8 cellular contexts compared by ENCODE assay signal in the genomic region with DNA sequence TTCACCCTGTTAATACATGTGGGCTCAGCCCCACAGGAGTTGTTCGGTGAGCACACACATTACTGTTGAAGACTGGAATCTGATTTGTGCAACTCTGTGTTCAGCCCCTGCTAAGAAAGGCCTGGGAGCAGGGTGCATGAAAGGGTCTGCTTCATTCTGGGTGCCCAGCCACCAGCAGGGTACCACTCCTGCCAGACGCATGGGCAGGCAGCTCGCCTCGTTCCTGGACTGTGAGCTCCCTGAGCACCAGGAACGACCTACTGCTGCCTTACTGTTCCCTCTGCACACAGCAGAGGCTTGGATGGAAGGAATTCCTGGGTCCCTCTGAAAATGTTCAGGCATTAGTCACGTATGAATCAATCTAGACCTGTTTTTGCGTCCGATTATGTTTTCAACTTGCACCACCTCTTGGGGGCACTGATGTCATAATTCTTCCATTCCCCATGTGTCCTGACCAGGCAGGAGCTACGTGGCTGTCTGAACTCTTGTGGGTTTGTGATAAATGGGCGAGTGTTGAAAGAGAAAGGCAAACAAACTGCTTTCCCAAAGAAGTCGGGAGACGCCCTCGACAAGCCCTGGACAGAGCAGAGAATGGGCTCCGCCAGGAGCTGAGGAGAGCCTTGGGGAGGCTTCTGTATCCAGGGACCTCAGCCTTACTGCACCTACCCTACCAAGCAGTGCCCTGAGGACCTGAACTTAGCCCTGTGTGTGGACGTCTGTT.
A peak's percentile ranks its signal among the peaks of the same experiment; 100 is the strongest.
DNase-seq lines count a peak whose midpoint lies in the region; ATAC-seq and TF ChIP-seq lines count a peak whose summit lies in the region.

No MANE protein-coding gene starts in this region.

- H3K4me3 ChIP-seq in GM23338 (no peak overlapping the region), hepatocyte (no peak overlapping the region), thyroid gland (replicated peaks in 1 of 3) (no peak overlapping the region)

- H3K36me3 Mint-ChIP-seq in GM23338 (ENCODE audit: low read depth) (no peaks in the 10 kb centered on the region), T-cell (no peaks in the 10 kb centered on the region)

- H3K4me1 Mint-ChIP-seq in GM23338 (peaks cover 29% of the 10 kb centered on the region), T-cell (peaks cover 19 to 35% (median 29%) of the 10 kb centered on the region in 3 donors)

- no peaks in the 10 kb centered on the region for H3K9me3 ChIP-seq in hepatocyte (ENCODE audit: low read depth)
- H3K9me3 ChIP-seq in thyroid gland = no peaks in the 10 kb centered on the region

- no peak for TF ChIP-seq POLR2A in thyroid gland (IDR thresholded peaks at IDR 0.05)

- H3F3A ChIP-seq in GM23338 (replicated peaks; ENCODE audit: low read depth) = no peaks in the 10 kb centered on the region

- DNase-seq in CD1c-positive myeloid dendritic cell (ENCODE audit: extremely low spot score) (peak; percentile 36), GM23338 (ENCODE audit: low spot score) (no peak), T-cell (no peak), hepatocyte (ENCODE audit: low spot score) (peak; percentile 76), thyroid gland (no peak), NCI-H82 (lab: John Stamatoyannopoulos, UW) (no peak), NCI-H2196 (lab: John Stamatoyannopoulos, UW; ENCODE audit: unreplicated experiment) (no peak), DMS 273 treated with DMSO at 0.1 percent for 48 hours (lab: John Stamatoyannopoulos, UW) (no peak)

- peaks cover 4% of the 10 kb centered on the region for H3K4me1 ChIP-seq in GM23338 (ENCODE audit: insufficient read depth)
- peaks cover 14% of the 10 kb centered on the region for H3K4me1 ChIP-seq in hepatocyte (ENCODE audit: insufficient read depth)
- peaks cover 9 to 11% of the 10 kb centered on the region in 2 donors for H3K4me1 ChIP-seq in thyroid gland

- peak in 1 of 2 experiments; percentile 15; a peak in 1 of 4 replicates for TF ChIP-seq CTCF in GM23338 (conservative IDR thresholded peaks at IDR 0.05; ENCODE audit: low read depth in 2 of 2)
- TF ChIP-seq CTCF in hepatocyte (IDR thresholded peaks at IDR 0.05; ENCODE audit: poor library complexity) = peak; percentile 26
- TF ChIP-seq CTCF in thyroid gland (IDR thresholded peaks at IDR 0.05) = no peak

- H3K9me3 Mint-ChIP-seq in GM23338 = no peaks in the 10 kb centered on the region
- peaks cover 0 to 4% (median 0%) of the 10 kb centered on the region in 3 donors for H3K9me3 Mint-ChIP-seq in T-cell

- peak overlapping the region; percentile 76; the same call in 1 of the 2 replicates for H2AFZ ChIP-seq in GM23338
- no peak overlapping the region for H2AFZ ChIP-seq in hepatocyte

- intact Hi-C loops in thyroid gland (cut with DNase I) = no loop called here

- H3K4me2 ChIP-seq in GM23338 = no peak overlapping the region
- H3K4me2 ChIP-seq in hepatocyte = peak overlapping the region; percentile 45

- H3K27me3 Mint-ChIP-seq in GM23338 (ENCODE audit: insufficient read depth, low read depth, poor library complexity) = peaks cover 9% of the 10 kb centered on the region
- H3K27me3 Mint-ChIP-seq in T-cell = peaks cover 0 to 22% of the 10 kb centered on the region in 2 donors

- ATAC-seq in GM23338 = peak; percentile 21; the same call in 1 of the 3 replicates
- peak in 2 of 4 experiments; percentile 13 to 15 for ATAC-seq in T-cell (replicated peaks in 1 of 4)

- no peaks in the 10 kb centered on the region for H3K27me3 ChIP-seq in GM23338 (ENCODE audit: insufficient read depth)
- no peaks in the 10 kb centered on the region for H3K27me3 ChIP-seq in hepatocyte
- H3K27me3 ChIP-seq in thyroid gland = no peaks in the 10 kb centered on the region

- no peaks in the 10 kb centered on the region for H3K36me3 ChIP-seq in GM23338 (ENCODE audit: insufficient read depth)
- no peaks in the 10 kb centered on the region for H3K36me3 ChIP-seq in hepatocyte (replicated peaks; ENCODE audit: insufficient read depth, low read depth)
- H3K36me3 ChIP-seq in thyroid gland = no peaks in the 10 kb centered on the region

- H3K9me2 ChIP-seq in GM23338 (ENCODE audit: insufficient read depth) (peaks cover 10% of the 10 kb centered on the region; the same call in 1 of the 2 replicates), hepatocyte (replicated peaks; ENCODE audit: insufficient read depth) (no peaks in the 10 kb centered on the region)

- H3K27ac ChIP-seq in GM23338 (ENCODE audit: low read depth) = no peak overlapping the region
- H3K27ac ChIP-seq in hepatocyte = peak overlapping the region; percentile 70
- peak overlapping the region; percentile 9 to 56 (median 45) for H3K27ac ChIP-seq in thyroid gland

- CTCF ChIA-PET in T-cell (lab: Charles Lee) = interaction anchor here in 1 of 2 donors (0.7 kb wide), 1 partner anchor 104 kb away, joined by 6 read pairs; no protein-coding TSS in a partner anchor

- H3K4me3 Mint-ChIP-seq in GM23338 (no peak overlapping the region), T-cell (peak overlapping the region in 2 of 3 donors; percentile 36 to 76)

- H4K20me1 ChIP-seq in GM23338 (replicated peaks; ENCODE audit: insufficient read depth) (no peaks in the 10 kb centered on the region), hepatocyte (ENCODE audit: insufficient read depth, poor library complexity, severe bottlenecking) (no peaks in the 10 kb centered on the region)

- H3K79me2 ChIP-seq in GM23338 (replicated peaks; ENCODE audit: insufficient read depth) = no peaks in the 10 kb centered on the region
- no peaks in the 10 kb centered on the region for H3K79me2 ChIP-seq in hepatocyte

- POLR2A ChIA-PET in T-cell (lab: Charles Lee) = interaction anchor here in 1 of 2 donors (0.6 kb wide), 1 partner anchor 265 kb away, joined by 5 read pairs; no protein-coding TSS in a partner anchor

- 59% methylated on average over 15 of the region's 15 CpGs for WGBS in hepatocyte (ENCODE audit: low lambda C conversion rate, missing lambda C conversion rate)
- WGBS in thyroid gland, 2 donors = 87 to 92% methylated on average over 14 of the region's 15 CpGs

- H3K27ac Mint-ChIP-seq in GM23338 (no peak overlapping the region), T-cell (no peak overlapping the region)

TF ChIP-seq in GM23338, 12 proteins besides CTCF, POLR2A, EP300 and RAD21 (continues in another document):
- TF ChIP-seq CREB1 (CRISPR knock-in tag; IDR thresholded peaks at IDR 0.05; ENCODE audit: low read depth) (no peak), JUNB (IDR thresholded peaks at IDR 0.05; ENCODE audit: unreplicated experiment) (no peak), POLR2AphosphoS5 (IDR thresholded peaks at IDR 0.05; ENCODE audit: low read depth) (no peak), ZNF331 (CRISPR knock-in tag; IDR thresholded peaks at IDR 0.05; ENCODE audit: low read depth) (no peak), EZH2 (IDR thresholded peaks at IDR 0.05; ENCODE audit: low read depth, unreplicated experiment) (no peak), ZNF114 (CRISPR knock-in tag; IDR thresholded peaks at IDR 0.05) (no peak), EZH2phosphoT487 (IDR thresholded peaks at IDR 0.05; ENCODE audit: unreplicated experiment) (no peak)
- TF ChIP-seq, protein P1, sequence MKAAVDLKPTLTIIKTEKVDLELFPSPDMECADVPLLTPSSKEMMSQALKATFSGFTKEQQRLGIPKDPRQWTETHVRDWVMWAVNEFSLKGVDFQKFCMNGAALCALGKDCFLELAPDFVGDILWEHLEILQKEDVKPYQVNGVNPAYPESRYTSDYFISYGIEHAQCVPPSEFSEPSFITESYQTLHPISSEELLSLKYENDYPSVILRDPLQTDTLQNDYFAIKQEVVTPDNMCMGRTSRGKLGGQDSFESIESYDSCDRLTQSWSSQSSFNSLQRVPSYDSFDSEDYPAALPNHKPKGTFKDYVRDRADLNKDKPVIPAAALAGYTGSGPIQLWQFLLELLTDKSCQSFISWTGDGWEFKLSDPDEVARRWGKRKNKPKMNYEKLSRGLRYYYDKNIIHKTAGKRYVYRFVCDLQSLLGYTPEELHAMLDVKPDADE (IDR thresholded peaks at IDR 0.05) = no peak
- TF ChIP-seq, protein P2, sequence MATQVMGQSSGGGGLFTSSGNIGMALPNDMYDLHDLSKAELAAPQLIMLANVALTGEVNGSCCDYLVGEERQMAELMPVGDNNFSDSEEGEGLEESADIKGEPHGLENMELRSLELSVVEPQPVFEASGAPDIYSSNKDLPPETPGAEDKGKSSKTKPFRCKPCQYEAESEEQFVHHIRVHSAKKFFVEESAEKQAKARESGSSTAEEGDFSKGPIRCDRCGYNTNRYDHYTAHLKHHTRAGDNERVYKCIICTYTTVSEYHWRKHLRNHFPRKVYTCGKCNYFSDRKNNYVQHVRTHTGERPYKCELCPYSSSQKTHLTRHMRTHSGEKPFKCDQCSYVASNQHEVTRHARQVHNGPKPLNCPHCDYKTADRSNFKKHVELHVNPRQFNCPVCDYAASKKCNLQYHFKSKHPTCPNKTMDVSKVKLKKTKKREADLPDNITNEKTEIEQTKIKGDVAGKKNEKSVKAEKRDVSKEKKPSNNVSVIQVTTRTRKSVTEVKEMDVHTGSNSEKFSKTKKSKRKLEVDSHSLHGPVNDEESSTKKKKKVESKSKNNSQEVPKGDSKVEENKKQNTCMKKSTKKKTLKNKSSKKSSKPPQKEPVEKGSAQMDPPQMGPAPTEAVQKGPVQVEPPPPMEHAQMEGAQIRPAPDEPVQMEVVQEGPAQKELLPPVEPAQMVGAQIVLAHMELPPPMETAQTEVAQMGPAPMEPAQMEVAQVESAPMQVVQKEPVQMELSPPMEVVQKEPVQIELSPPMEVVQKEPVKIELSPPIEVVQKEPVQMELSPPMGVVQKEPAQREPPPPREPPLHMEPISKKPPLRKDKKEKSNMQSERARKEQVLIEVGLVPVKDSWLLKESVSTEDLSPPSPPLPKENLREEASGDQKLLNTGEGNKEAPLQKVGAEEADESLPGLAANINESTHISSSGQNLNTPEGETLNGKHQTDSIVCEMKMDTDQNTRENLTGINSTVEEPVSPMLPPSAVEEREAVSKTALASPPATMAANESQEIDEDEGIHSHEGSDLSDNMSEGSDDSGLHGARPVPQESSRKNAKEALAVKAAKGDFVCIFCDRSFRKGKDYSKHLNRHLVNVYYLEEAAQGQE (IDR thresholded peaks at IDR 0.05; ENCODE audit: unreplicated experiment) = no peak

Comparison
In these comparisons a context has a peak if more than half of its experiments do, and no peak if none do; other contexts are left out.
1. DNase-seq: peak in CD1c-positive myeloid dendritic cell (single experiment) and hepatocyte (single experiment); none in GM23338 (single experiment), T-cell (0 of 34), thyroid gland (0 of 2), NCI-H82 (single experiment), NCI-H2196 (single experiment) and DMS 273 treated with DMSO at 0.1 percent for 48 hours (single experiment).